In genomic region chr12:32501835-32502333, GRCh38 we compare ENCODE assay signal across 8 cellular contexts.
DNase-seq lines count a peak whose midpoint lies in the region; ATAC-seq and TF ChIP-seq lines count a peak whose summit lies in the region.

No MANE protein-coding gene starts in this region.

- ATAC-seq in GM18520 (IDR thresholded peaks at IDR 0.05; ENCODE audit: unreplicated experiment): no peak
- ATAC-seq in effector memory CD8-positive, alpha-beta T cell (replicated peaks): no peak

- peaks cover 7% of the 10 kb centered on the region for H3K36me3 Mint-ChIP-seq in type B pancreatic cell
- H3K36me3 Mint-ChIP-seq in activated CD4-positive, alpha-beta T cell treated with anti-CD3 and anti-CD28 coated beads, Interleukin-2, amount 10 ng/mL, durations not matched to agents 24 days and 14 days (ENCODE audit: low read depth): no peaks in the 10 kb centered on the region
- no peaks in the 10 kb centered on the region for H3K36me3 Mint-ChIP-seq in effector memory CD8-positive, alpha-beta T cell (ENCODE audit: insufficient read depth)

- H3K9me3 Mint-ChIP-seq in type B pancreatic cell: no peaks in the 10 kb centered on the region
- H3K9me3 Mint-ChIP-seq in activated CD4-positive, alpha-beta T cell treated with anti-CD3 and anti-CD28 coated beads, Interleukin-2, amount 10 ng/mL, durations not matched to agents 24 days and 14 days: no peaks in the 10 kb centered on the region
- H3K9me3 Mint-ChIP-seq in effector memory CD8-positive, alpha-beta T cell: no peaks in the 10 kb centered on the region

- H3K4me3 Mint-ChIP-seq in type B pancreatic cell: peak overlapping the region; percentile 87
- no peak overlapping the region for H3K4me3 Mint-ChIP-seq in activated CD4-positive, alpha-beta T cell treated with anti-CD3 and anti-CD28 coated beads, Interleukin-2, amount 10 ng/mL, durations not matched to agents 24 days and 14 days
- no peak overlapping the region for H3K4me3 Mint-ChIP-seq in effector memory CD8-positive, alpha-beta T cell

- H3K4me1 Mint-ChIP-seq in type B pancreatic cell (ENCODE audit: unreplicated experiment): peaks cover 12% of the 10 kb centered on the region
- H3K4me1 Mint-ChIP-seq in activated CD4-positive, alpha-beta T cell treated with anti-CD3 and anti-CD28 coated beads, Interleukin-2, amount 10 ng/mL, durations not matched to agents 24 days and 14 days: peaks cover 4% of the 10 kb centered on the region
- no peaks in the 10 kb centered on the region for H3K4me1 Mint-ChIP-seq in effector memory CD8-positive, alpha-beta T cell (ENCODE audit: low read depth in 2 of 2)

- H3K27me3 Mint-ChIP-seq in type B pancreatic cell: no peaks in the 10 kb centered on the region
- H3K27me3 Mint-ChIP-seq in activated CD4-positive, alpha-beta T cell treated with anti-CD3 and anti-CD28 coated beads, Interleukin-2, amount 10 ng/mL, durations not matched to agents 24 days and 14 days: peaks cover 7% of the 10 kb centered on the region
- H3K27me3 Mint-ChIP-seq in effector memory CD8-positive, alpha-beta T cell: peaks cover 11 to 24% of the 10 kb centered on the region in 2 donors

- TF ChIP-seq CTCF in type B pancreatic cell (conservative IDR thresholded peaks at IDR 0.05): no peak

- H3K27ac ChIP-seq in cingulate gyrus (ENCODE audit: low read depth, low read length): peak overlapping the region; percentile 41

- DNase-seq in EL (peak; percentile 50), NCI-H2227 (lab: John Stamatoyannopoulos, UW; ENCODE audit: unreplicated experiment) (peak; percentile 89), left kidney (ENCODE audit: low read depth, low spot score) (peak; percentile 92), type B pancreatic cell (ENCODE audit: extremely low spot score, unreplicated experiment) (peak; percentile 70)
- DNase-seq in activated CD4-positive, alpha-beta T cell treated with anti-CD3 and anti-CD28 coated beads, Interleukin-2, amount 10 ng/mL, durations not matched to agents 24 days and 14 days: no peak
- DNase-seq in effector memory CD8-positive, alpha-beta T cell: no peak

- intact Hi-C loops in activated CD4-positive, alpha-beta T cell treated with anti-CD3 and anti-CD28 coated beads, Interleukin-2, amount 10 ng/mL, durations not matched to agents 24 days and 14 days (cut with micrococcal nuclease): no loop called here

- peak overlapping the region; percentile 82 for H3K27ac Mint-ChIP-seq in type B pancreatic cell
- no peak overlapping the region for H3K27ac Mint-ChIP-seq in activated CD4-positive, alpha-beta T cell treated with anti-CD3 and anti-CD28 coated beads, Interleukin-2, amount 10 ng/mL, durations not matched to agents 24 days and 14 days
- no peak overlapping the region for H3K27ac Mint-ChIP-seq in effector memory CD8-positive, alpha-beta T cell

Comparison
In these comparisons a context has a peak if more than half of its experiments do, and no peak if none do; other contexts are left out.
1. DNase-seq: peak in EL (single experiment), NCI-H2227 (single experiment), left kidney (single experiment) and type B pancreatic cell (single experiment); none in activated CD4-positive, alpha-beta T cell treated with anti-CD3 and anti-CD28 coated beads, Interleukin-2, amount 10 ng/mL, durations not matched to agents 24 days and 14 days (single experiment) and effector memory CD8-positive, alpha-beta T cell (0 of 3).